ENCODE assay signal across 8 cellular contexts in the genomic region with DNA sequence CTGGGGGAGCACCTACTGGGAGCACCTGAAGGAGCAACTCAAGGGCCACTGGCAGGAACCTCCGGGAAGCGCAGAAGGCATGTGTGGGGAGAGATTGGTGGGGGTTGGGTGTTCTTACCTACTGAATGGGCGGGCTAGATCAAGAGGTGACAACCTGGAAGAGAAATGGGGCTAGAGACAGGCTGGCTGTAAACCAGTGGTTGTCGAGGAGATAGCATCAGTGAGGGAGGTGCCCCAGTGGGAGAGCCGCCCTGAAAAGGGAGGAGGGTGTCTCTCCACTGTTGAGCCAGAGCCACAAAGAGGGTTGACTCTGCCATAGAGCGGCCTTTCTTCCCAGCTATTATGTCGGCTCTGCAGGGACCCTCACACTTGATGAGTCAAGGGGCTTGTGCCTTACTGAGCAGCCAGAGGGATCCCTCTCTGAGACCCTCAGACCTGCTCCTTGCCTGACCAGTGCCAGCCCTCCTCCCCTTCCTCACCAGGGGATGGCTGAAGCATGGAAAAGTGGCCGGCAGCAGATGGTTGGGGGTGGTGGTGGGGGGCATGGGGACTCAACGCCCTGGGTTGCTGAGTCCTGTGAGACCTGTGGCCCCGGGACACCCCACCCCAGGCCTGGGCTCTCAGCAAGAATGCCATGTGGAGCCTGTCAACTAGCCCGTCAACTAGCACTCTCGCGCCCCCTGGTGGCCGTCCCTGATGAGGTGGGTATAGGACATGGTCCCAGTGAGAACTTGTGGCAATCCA. TPM values are rescaled to one million over a fixed set of nuclear protein-coding genes. Genes with fewer than 3 reads are reported as not detected.
DNase-seq lines count a peak whose midpoint lies in the region; ATAC-seq and TF ChIP-seq lines count a peak whose summit lies in the region.

No MANE protein-coding gene starts in this region.

- ATAC-seq in GM18517 (IDR thresholded peaks at IDR 0.05; ENCODE audit: unreplicated experiment) (peak; percentile 48), HG03342 (IDR thresholded peaks at IDR 0.05; ENCODE audit: unreplicated experiment) (peak; percentile 82), right lobe of liver (peak; percentile 97 to 100 (median 98))

- no peak overlapping the region for H3K4me3 ChIP-seq in coronary artery
- no peak overlapping the region for H3K4me3 ChIP-seq in right lobe of liver

- peak; percentile 66 for DNase-seq in A172 (ENCODE audit: low spot score)
- peak; percentile 82 for DNase-seq in NCI-H69 (lab: John Stamatoyannopoulos, UW)
- peak; percentile 95 to 99 for DNase-seq in activated CD4-positive, alpha-beta T cell treated with anti-CD3 and anti-CD28 coated beads, Interleukin-2, amount 50 U/mL, for 24 hours (ENCODE audit: low read depth in 1 of 2, low spot score in 1 of 2)
- DNase-seq in coronary artery (ENCODE audit: low spot score): peak; percentile 87
- peak; percentile 90 to 93 (median 93) for DNase-seq in right lobe of liver
- DNase-seq in stimulated activated CD4-positive, alpha-beta T cell treated with anti-CD3 and anti-CD28 coated beads, TNF-alpha, amount 100 ng/mL, for 24 hours (ENCODE audit: low read depth in 3 of 3): peak; percentile 92 to 97 (median 95)

- H3K4me1 ChIP-seq in right lobe of liver: no peaks in the 10 kb centered on the region

- H3K27ac ChIP-seq in coronary artery: no peak overlapping the region
- no peak overlapping the region for H3K27ac ChIP-seq in right lobe of liver

- WGBS in right lobe of liver (ENCODE audit: insufficient coverage, low coverage, low lambda C conversion rate, missing lambda C conversion rate): 79% methylated on average over 2 of the region's 14 CpGs

- no peak for TF ChIP-seq POLR2A in right lobe of liver (IDR thresholded peaks at IDR 0.05)

- H3K27me3 ChIP-seq in right lobe of liver: no peaks in the 10 kb centered on the region

- intact Hi-C loops in right lobe of liver (cut with DNase I): loop anchor here (5.0 to 10.0 kb wide), 2 partner anchors 64 to 67 kb away; no protein-coding TSS in a partner anchor

- no peaks in the 10 kb centered on the region for H3K9me3 ChIP-seq in right lobe of liver

- H3K36me3 ChIP-seq in right lobe of liver: no peaks in the 10 kb centered on the region

- TF ChIP-seq CTCF in coronary artery (IDR thresholded peaks at IDR 0.05): peak; percentile 54
- TF ChIP-seq CTCF in right lobe of liver (IDR thresholded peaks at IDR 0.05): peak; percentile 82 to 93 (median 90)

RNA-seq across cellular contexts. Expression of gene PURB, which starts 36.4 kb away (rescaled TPM):
- 16.9 and 20.9 TPM in 2 replicates for total RNA-seq in A172 (2014; rRNA removed; shearing (Covaris generic))
- 1 to 10 TPM; 4.9 to 6.9 (median 6.7) TPM for total RNA-seq in right lobe of liver

RNA-seq across cellular contexts. Expression of gene MYO1G, which starts 57.0 kb away (rescaled TPM):
- total RNA-seq in A172 (2014; rRNA removed; shearing (Covaris generic)): 0.76 and 1.6 TPM in 2 replicates
- 1 to 10 TPM in 5 of 6 experiments, under 1 TPM in 1; 0.92 to 4.5 (median 2.0) TPM for total RNA-seq in right lobe of liver

Comparison
In these comparisons a context has a peak if more than half of its experiments do, and no peak if none do; other contexts are left out.
1. ATAC-seq: peak in every context shown above with its lines; median percentile 98 in right lobe of liver; 82 in HG03342; 48 in GM18517.